In the genomic region with DNA sequence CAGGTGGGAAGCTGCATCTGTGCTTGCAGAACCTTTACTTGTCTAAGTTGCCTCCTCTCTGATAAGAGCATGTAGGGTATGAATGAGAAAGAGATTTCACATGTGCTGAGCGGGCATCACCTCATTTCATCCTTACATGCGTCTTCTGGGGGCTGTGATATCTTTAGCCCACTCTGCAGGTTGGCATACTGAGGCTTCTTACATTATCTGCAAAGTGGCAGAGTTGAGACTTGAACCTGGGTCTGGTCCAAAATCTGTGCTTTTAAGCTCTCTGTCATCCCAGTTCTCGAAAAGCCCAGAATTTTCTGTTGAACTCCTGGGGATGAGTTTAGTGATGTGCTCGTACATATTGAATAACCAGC, we compare ENCODE assay signal across 12 cellular contexts. TPM values are rescaled to one million over a fixed set of nuclear protein-coding genes. Genes with fewer than 3 reads are reported as not detected.
DNase-seq lines count a peak whose midpoint lies in the region; ATAC-seq and TF ChIP-seq lines count a peak whose summit lies in the region.
"Had no signal": no experiment of that assay in that cellular context is flagged by ENCODE, and none has a peak within 500 bp of the region (broad histone marks: within the 10 kb centered on the region; RNA-seq: fewer than 3 reads in every experiment).

No MANE protein-coding gene starts in this region.

- in situ Hi-C loops in GM23248 (cut with MboI) = no loop called here

- peaks cover 73% of the 10 kb centered on the region for H3K79me1 ChIP-seq in trophoblast cell (ENCODE audit: low read length)

- no peaks in the 10 kb centered on the region for H3K9me3 ChIP-seq in OCI-LY3 (ENCODE audit: insufficient read depth, low read length)
- no peaks in the 10 kb centered on the region for H3K9me3 ChIP-seq in trophoblast cell (ENCODE audit: insufficient read depth, low read depth, low read length)
- no peaks in the 10 kb centered on the region for H3K9me3 ChIP-seq in GM23248 (ENCODE audit: low read depth)
- no peaks in the 10 kb centered on the region for H3K9me3 ChIP-seq in aorta (ENCODE audit: control insufficient read depth, low read length)

- ATAC-seq in GM19452 (IDR thresholded peaks at IDR 0.05; ENCODE audit: unreplicated experiment) (no peak), aorta (ENCODE audit: low FRiP score) (no peak)

- TF ChIP-seq CTCF in CD14-positive monocyte (IDR thresholded peaks at IDR 0.05) (no peak), OCI-LY3 (IDR thresholded peaks at IDR 0.05; ENCODE audit: low read depth, low read length) (no peak)

- H2AFZ ChIP-seq in OCI-LY3 (ENCODE audit: low read depth, low read length) (no peak overlapping the region), trophoblast cell (ENCODE audit: insufficient read depth, low read length, poor library complexity) (no peak overlapping the region), GM23248 (no peak overlapping the region)

- peak overlapping the region; percentile 87 for H3K14ac ChIP-seq in trophoblast cell (ENCODE audit: low read length)

- H4K8ac ChIP-seq in trophoblast cell (ENCODE audit: low read depth, low read length) = no peak overlapping the region

- DNase-seq in CD14-positive monocyte (ENCODE audit: low spot score) = peak; percentile 14
- DNase-seq in epithelial cell of prostate (ENCODE audit: low read depth, low spot score) = no peak
- no peak for DNase-seq in trophoblast cell
- no peak for DNase-seq in GM23248
- DNase-seq in HEK293T (ENCODE audit: extremely low spot score) = no peak
- no peak for DNase-seq in aorta
- DNase-seq: foreskin fibroblast, KG1, RPMI8226 had no signal

- H3K4me1 ChIP-seq in OCI-LY3 (ENCODE audit: low read length) = peaks cover 60% of the 10 kb centered on the region
- peaks cover 36 to 51% of the 10 kb centered on the region in 2 experiments for H3K4me1 ChIP-seq in trophoblast cell (ENCODE audit: control insufficient read depth in 1 of 2, insufficient read depth in 2 of 2, low read length in 2 of 2)
- H3K4me1 ChIP-seq in GM23248 (ENCODE audit: insufficient read depth) = peaks cover 17% of the 10 kb centered on the region; the same call in 1 of the 2 replicates
- H3K4me1 ChIP-seq in aorta (ENCODE audit: control insufficient read depth in 1 of 2, insufficient read depth in 2 of 2, low read length in 2 of 2) = no peaks in the 10 kb centered on the region

- POLR2A ChIA-PET in HEK293T (lab: Yijun Ruan, JAX) = interaction anchor here (1.7 kb wide), 1 partner anchor 54 kb away, joined by 4 read pairs; a partner anchor contains a TSS

- H3K4me2 ChIP-seq in OCI-LY3 (ENCODE audit: low read length) (peak overlapping the region; percentile 98), trophoblast cell (ENCODE audit: low read length) (no peak overlapping the region), GM23248 (ENCODE audit: unreplicated experiment) (no peak overlapping the region)

- H3K4me1 Mint-ChIP-seq in CD14-positive monocyte = peaks cover 36% of the 10 kb centered on the region

- no peak overlapping the region for H3K23ac ChIP-seq in trophoblast cell (ENCODE audit: low read length)

- H3K79me2 ChIP-seq in OCI-LY3 (ENCODE audit: low read length) = peaks cover 50% of the 10 kb centered on the region
- H3K79me2 ChIP-seq in trophoblast cell (ENCODE audit: control insufficient read depth, insufficient read depth, low read length, poor library complexity) = peaks cover 36% of the 10 kb centered on the region
- H3K79me2 ChIP-seq in GM23248 (ENCODE audit: insufficient read depth) = peaks cover 27% of the 10 kb centered on the region

- CTCF ChIA-PET in HEK293T (lab: Yijun Ruan, JAX) = no interaction called here

- H3K4ac ChIP-seq in trophoblast cell (ENCODE audit: low read depth, low read length) = peak overlapping the region; percentile 4

- H3K27me3 Mint-ChIP-seq in CD14-positive monocyte (ENCODE audit: low read depth in 3 of 3) = peaks cover 6 to 23% (median 14%) of the 10 kb centered on the region in 3 donors

- H4K20me1 ChIP-seq in OCI-LY3 (ENCODE audit: insufficient read depth, low read length) = peaks cover 21% of the 10 kb centered on the region
- H4K20me1 ChIP-seq in GM23248 (ENCODE audit: insufficient read depth) = no peaks in the 10 kb centered on the region

- no peaks in the 10 kb centered on the region for H3K9me2 ChIP-seq in GM23248 (ENCODE audit: insufficient read depth)

- H3K36me3 ChIP-seq in OCI-LY3 (replicated peaks; ENCODE audit: low read depth, low read length) = peaks cover 23% of the 10 kb centered on the region
- peaks cover 19 to 21% of the 10 kb centered on the region in 2 experiments for H3K36me3 ChIP-seq in trophoblast cell (ENCODE audit: control insufficient read depth in 1 of 2, insufficient read depth in 2 of 2, low read length in 2 of 2)
- no peaks in the 10 kb centered on the region for H3K36me3 ChIP-seq in GM23248 (ENCODE audit: low read depth)
- no peaks in the 10 kb centered on the region for H3K36me3 ChIP-seq in aorta (ENCODE audit: control insufficient read depth in 1 of 2, insufficient read depth in 2 of 2, low read length in 1 of 2)

- H2BK12ac ChIP-seq in trophoblast cell (ENCODE audit: low read length) = peak overlapping the region; percentile 98

- H3F3A ChIP-seq in GM23248 (ENCODE audit: insufficient read depth) = peaks cover 10% of the 10 kb centered on the region; the same call in 1 of the 2 replicates

- H4K12ac ChIP-seq in trophoblast cell (ENCODE audit: low read depth, low read length) = no peak overlapping the region

- peak overlapping the region; percentile 84 for H2BK5ac ChIP-seq in trophoblast cell (ENCODE audit: low read depth, low read length, poor library complexity)

- peak overlapping the region; percentile 87 for H3K18ac ChIP-seq in trophoblast cell (ENCODE audit: low read length)

- intact Hi-C loops in CD14-positive monocyte (cut with micrococcal nuclease) = no loop called here
- intact Hi-C loops in aorta (cut with DNase I) = no loop called here

- H3K27ac ChIP-seq in OCI-LY3 (ENCODE audit: low read length) (peak overlapping the region; percentile 86), epithelial cell of prostate (peak overlapping the region; percentile 84), trophoblast cell (ENCODE audit: low read depth, low read length) (peak overlapping the region; percentile 92), GM23248 (no peak overlapping the region), aorta (ENCODE audit: low read depth in 1 of 2, low read length in 2 of 2) (no peak overlapping the region)

- H4K91ac ChIP-seq in trophoblast cell (ENCODE audit: low read depth, low read length) = peak overlapping the region; percentile 90

- WGBS in trophoblast cell (ENCODE audit: extremely low coverage, insufficient coverage, insufficient read length) = no CpG with 5 or more reads among the region's 4 CpGs
- WGBS in GM23248 (ENCODE audit: low coverage in 1 of 2, low lambda C conversion rate in 2 of 2, missing lambda C conversion rate in 2 of 2), 2 experiments = 91 to 92% methylated on average over 4 of the region's 4 CpGs
- 88 to 92% methylated on average over 4 of the region's 4 CpGs for WGBS in aorta, 2 donors

- H2AK5ac ChIP-seq in trophoblast cell (ENCODE audit: low read length) = peak overlapping the region; percentile 21

- H3K27me3 ChIP-seq in OCI-LY3 (ENCODE audit: low read depth, low read length) (no peaks in the 10 kb centered on the region), trophoblast cell (ENCODE audit: insufficient read depth, low read length) (no peaks in the 10 kb centered on the region), GM23248 (replicated peaks; ENCODE audit: insufficient read depth) (no peaks in the 10 kb centered on the region), aorta (ENCODE audit: control insufficient read depth in 1 of 2, insufficient read depth in 2 of 2, low read length in 1 of 2) (no peaks in the 10 kb centered on the region)

- peak overlapping the region in 3 of 7 donors; percentile 18 to 30 (median 21) for H3K27ac Mint-ChIP-seq in CD14-positive monocyte

- peak overlapping the region; percentile 86 for H3K4me3 ChIP-seq in OCI-LY3 (ENCODE audit: low read length)
- H3K4me3 ChIP-seq in trophoblast cell (ENCODE audit: low read depth, low read length) = no peak overlapping the region
- H3K4me3 ChIP-seq in GM23248 = no peak overlapping the region
- no peak overlapping the region for H3K4me3 ChIP-seq in aorta (ENCODE audit: low read length in 2 of 2)

- H3K9ac ChIP-seq in OCI-LY3 (ENCODE audit: low read length) (peak overlapping the region; percentile 98), trophoblast cell (ENCODE audit: low read length) (no peak overlapping the region), GM23248 (no peak overlapping the region)

- H2BK120ac ChIP-seq in trophoblast cell (ENCODE audit: insufficient read depth, low read length, poor library complexity) = peak overlapping the region; percentile 86

- H3K9me3 Mint-ChIP-seq in CD14-positive monocyte = no peaks in the 10 kb centered on the region
- H3K9me3 Mint-ChIP-seq: activated CD4-positive, alpha-beta T cell treated with anti-CD3 and anti-CD28 coated beads, Interleukin-2, amount 10 ng/mL, durations not matched to agents 7 days and 5 days had no signal

- H3K36me3 Mint-ChIP-seq in CD14-positive monocyte = peaks cover 19% of the 10 kb centered on the region in 2 donors

- H3K4me3 Mint-ChIP-seq in CD14-positive monocyte = no peak overlapping the region
- H3K4me3 Mint-ChIP-seq: activated CD4-positive, alpha-beta T cell treated with anti-CD3 and anti-CD28 coated beads, Interleukin-2, amount 10 ng/mL, durations not matched to agents 7 days and 5 days had no signal

TF ChIP-seq in HEK293T, 16 proteins besides CTCF, POLR2A, EP300 and RAD21:
- TF ChIP-seq ELF4 (IDR thresholded peaks at IDR 0.05) = no peak
- no peak for TF ChIP-seq ZNF384 (IDR thresholded peaks at IDR 0.05)
- TF ChIP-seq SP1 (IDR thresholded peaks at IDR 0.05) = no peak
- no peak for TF ChIP-seq SUZ12 (IDR thresholded peaks at IDR 0.05)
- no peak for TF ChIP-seq LEF1 (IDR thresholded peaks at IDR 0.05; ENCODE audit: borderline replicate concordance)
- TF ChIP-seq BHLHE40 (IDR thresholded peaks at IDR 0.05; ENCODE audit: borderline replicate concordance) = no peak
- TF ChIP-seq FOXK2 (IDR thresholded peaks at IDR 0.05) = no peak
- no peak for TF ChIP-seq TARDBP (IDR thresholded peaks at IDR 0.05)
TF ChIP-seq in HEK293T: peak in this region for 0.

RNA-seq across cellular contexts. Expression of a gene that starts 2.0 kb away (rescaled TPM):
- 1 to 10 TPM; 4.9 to 6.8 TPM for polyA plus RNA-seq in CD14-positive monocyte
- 188 and 198 TPM in 2 replicates for polyA plus RNA-seq in trophoblast cell (2013)
- total RNA-seq in GM23248 (2014; rRNA removed; shearing (Covaris generic)) = 28.6 and 29.8 TPM in 2 replicates
- polyA plus RNA-seq in GM23248 (2016; fragmentation: Nextera tagmentation; extraction: Ambion mirVana) = 13.9 and 17.0 TPM in 2 replicates
- total RNA-seq in aorta = 10 to 100 TPM; 51.3 to 72.4 TPM
- polyA plus RNA-seq in aorta = 10 to 100 TPM; 16.7 to 31.1 TPM

RNA-seq across cellular contexts. Expression of a gene that starts 54.5 kb away (rescaled TPM):
- polyA plus RNA-seq in CD14-positive monocyte (10 to 100 TPM; 17.1 to 17.3 TPM), GM23248 (2016; fragmentation: Nextera tagmentation; extraction: Ambion mirVana) (96.3 and 105 TPM in 2 replicates), aorta (10 to 100 TPM; 61.1 to 86.8 TPM)
- polyA plus RNA-seq in trophoblast cell (2013) = 61.2 and 63.9 TPM in 2 replicates
- 23.6 and 24.8 TPM in 2 replicates for total RNA-seq in GM23248 (2014; rRNA removed; shearing (Covaris generic))
- 10 to 100 TPM; 47.1 to 59.3 TPM for total RNA-seq in aorta

Comparison
In these comparisons a context has a peak if more than half of its experiments do, and no peak if none do; other contexts are left out.
1. H3K27ac ChIP-seq: peak in OCI-LY3 (single experiment), epithelial cell of prostate (single experiment) and trophoblast cell (single experiment); none in GM23248 (single experiment) and aorta (0 of 2).